8 cellular contexts compared by ENCODE assay signal in the genomic region with DNA sequence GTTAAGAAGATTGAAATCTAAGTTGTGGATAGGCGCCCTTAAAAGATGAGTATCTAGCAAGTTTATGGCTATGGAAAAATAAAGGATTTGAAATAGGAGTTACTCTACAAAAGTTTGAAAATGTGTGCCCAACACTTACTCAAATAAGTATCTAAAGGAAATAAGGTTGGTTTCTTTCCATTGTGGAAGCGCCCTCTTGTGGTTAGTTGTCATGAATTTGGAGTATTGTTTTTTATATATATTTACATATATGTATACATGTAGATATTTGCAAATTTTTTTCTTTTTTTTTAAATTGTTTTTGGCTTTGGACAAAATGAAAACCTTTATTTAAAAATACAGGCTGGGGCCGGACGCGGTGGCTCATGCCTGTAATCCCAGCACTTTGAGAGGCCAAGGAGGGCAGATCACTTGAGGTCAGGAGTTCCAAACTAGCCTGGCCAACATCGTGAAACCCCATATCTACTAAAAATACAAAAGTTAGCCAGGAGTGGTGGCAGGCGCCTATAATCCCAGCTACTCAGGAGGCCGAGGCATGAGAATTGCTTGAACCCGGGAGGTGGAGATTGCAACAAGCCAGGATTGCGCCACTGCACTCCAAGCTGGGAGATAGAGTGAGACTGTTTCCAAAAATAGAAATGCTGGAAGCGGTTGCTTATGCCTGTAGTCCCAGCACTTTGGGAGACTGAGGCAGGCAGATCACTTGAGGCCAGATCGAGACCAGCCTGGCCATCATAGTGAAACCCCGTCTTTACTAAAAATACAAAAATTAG. TPM values are rescaled to one million over a fixed set of nuclear protein-coding genes. Genes with fewer than 3 reads are reported as not detected.
A peak's percentile ranks its signal among the peaks of the same experiment; 100 is the strongest.
DNase-seq lines count a peak whose midpoint lies in the region; ATAC-seq and TF ChIP-seq lines count a peak whose summit lies in the region.

No MANE protein-coding gene starts in this region.

- peak overlapping the region; percentile 50 for H3K27ac Mint-ChIP-seq in osteocyte (ENCODE audit: unreplicated experiment)

- peaks cover 3% of the 10 kb centered on the region for H3K36me3 Mint-ChIP-seq in osteocyte (ENCODE audit: unreplicated experiment)

- no peaks in the 10 kb centered on the region for H3K9me3 Mint-ChIP-seq in osteocyte (ENCODE audit: unreplicated experiment)

- no peak for ATAC-seq in HG03521 (IDR thresholded peaks at IDR 0.05; ENCODE audit: unreplicated experiment)

- H3K4me3 ChIP-seq in fibroblast of mammary gland (ENCODE audit: control insufficient read depth, low read depth, low read length), result no peak overlapping the region

- no peaks in the 10 kb centered on the region for H3K27me3 Mint-ChIP-seq in osteocyte (ENCODE audit: unreplicated experiment)

- peaks cover 4% of the 10 kb centered on the region for H3K4me1 Mint-ChIP-seq in osteocyte (ENCODE audit: unreplicated experiment)

- H3K4me3 Mint-ChIP-seq in osteocyte (ENCODE audit: unreplicated experiment), result no peak overlapping the region

- TF ChIP-seq CTCF in fibroblast of mammary gland (conservative IDR thresholded peaks at IDR 0.05; ENCODE audit: control insufficient read depth, insufficient read depth, low read depth, low read length), result peak; percentile 54
- TF ChIP-seq CTCF in osteocyte (IDR thresholded peaks at IDR 0.05), result peak; percentile 68

- DNase-seq in stimulated activated CD4-positive, alpha-beta T cell treated with anti-CD3 and anti-CD28 coated beads, Interleukin-15, amount 100 ng/mL, for 24 hours, result peak; percentile 45
- no peak for DNase-seq in stimulated activated CD4-positive, alpha-beta T cell treated with anti-CD3 and anti-CD28 coated beads, Interleukin-4, amount 100 ng/mL, for 4 hours
- DNase-seq in NCI-H146 (lab: John Stamatoyannopoulos, UW) (peak; percentile 43), fibroblast of mammary gland (ENCODE audit: low read depth) (peak; percentile 85), osteocyte (ENCODE audit: extremely low spot score, unreplicated experiment) (no peak), cortex of kidney (lab: John Stamatoyannopoulos, UW) (no peak)
- DNase-seq in activated CD4-positive, alpha-beta T cell treated with anti-CD3 and anti-CD28 coated beads for 4 hours, result peak; percentile 44 to 66

RNA-seq across cellular contexts. Expression of gene VPS4A, which starts 24.0 kb away (rescaled TPM):
- 33.6 and 34.7 TPM in 2 replicates for total RNA-seq in osteocyte

RNA-seq across cellular contexts. Expression of gene PDF, which starts 43.3 kb away (rescaled TPM):
- 11.8 and 12.6 TPM in 2 replicates for total RNA-seq in osteocyte

RNA-seq across cellular contexts. Expression of gene COG8, which starts 52.2 kb away (rescaled TPM):
- total RNA-seq in osteocyte, result 50.8 and 52.3 TPM in 2 replicates

RNA-seq across cellular contexts. Expression of gene NIP7, which starts 52.4 kb away (rescaled TPM):
- total RNA-seq in osteocyte, result 21.1 and 22.7 TPM in 2 replicates

Comparison
In these comparisons a context has a peak if more than half of its experiments do, and no peak if none do; other contexts are left out.
1. DNase-seq: peak in stimulated activated CD4-positive, alpha-beta T cell treated with anti-CD3 and anti-CD28 coated beads, Interleukin-15, amount 100 ng/mL, for 24 hours (single experiment), NCI-H146 (single experiment), activated CD4-positive, alpha-beta T cell treated with anti-CD3 and anti-CD28 coated beads for 4 hours (2 of 2) and fibroblast of mammary gland (single experiment); none in stimulated activated CD4-positive, alpha-beta T cell treated with anti-CD3 and anti-CD28 coated beads, Interleukin-4, amount 100 ng/mL, for 4 hours (0 of 2), osteocyte (single experiment) and cortex of kidney (single experiment).